9 cellular contexts compared by ENCODE assay signal in the genomic region with DNA sequence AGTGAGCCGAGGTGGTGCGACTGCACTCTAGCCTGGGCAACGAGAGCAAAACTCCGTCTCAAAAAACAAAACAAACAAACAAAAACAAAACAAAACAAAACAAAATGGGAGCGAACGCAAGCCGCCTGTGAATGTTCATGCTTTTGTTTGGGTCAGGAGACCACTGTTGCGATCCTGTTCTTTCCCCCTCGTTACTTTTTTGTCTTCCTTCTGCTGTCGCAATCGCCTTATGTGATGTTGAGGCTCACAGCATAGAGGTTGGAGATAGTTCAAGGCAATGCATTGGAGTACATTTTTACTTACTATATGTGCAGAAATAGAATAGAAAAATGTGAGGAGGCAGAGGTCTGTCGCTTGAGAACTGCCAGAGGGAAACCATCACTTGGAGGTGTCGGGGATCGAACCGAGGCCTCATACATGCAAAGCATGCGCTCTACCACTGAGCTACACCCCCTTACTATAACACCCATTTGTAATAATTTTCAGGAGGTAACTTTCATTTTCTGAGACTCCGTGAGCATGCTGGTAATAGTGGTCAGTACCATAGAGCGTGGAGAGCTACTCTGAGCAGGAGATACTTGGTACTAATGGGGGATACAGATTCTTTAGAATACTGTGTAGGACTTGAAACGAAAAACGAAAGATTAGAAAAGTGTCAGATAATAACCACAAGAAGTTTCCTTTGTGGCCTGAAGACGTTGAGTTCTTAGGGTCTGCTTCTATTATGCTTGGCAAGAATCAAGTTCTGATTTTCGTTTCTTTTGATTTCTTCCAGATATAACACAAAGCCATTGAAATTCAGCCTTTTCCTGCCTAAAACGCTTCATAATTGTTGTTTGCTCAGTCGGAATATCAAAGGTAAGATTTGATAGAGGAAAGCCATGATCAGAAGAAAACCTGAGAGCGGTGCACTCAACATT.
DNase-seq lines count a peak whose midpoint lies in the region; ATAC-seq, FAIRE-seq and TF ChIP-seq lines count a peak whose summit lies in the region.
"Had no signal": no experiment of that assay in that cellular context is flagged by ENCODE, and none has a peak within 500 bp of the region (broad histone marks: within the 10 kb centered on the region; RNA-seq: fewer than 3 reads in every experiment).

No MANE protein-coding gene starts in this region.

- intact Hi-C loops in heart left ventricle (cut with DNase I), result no loop called here

- H3K4me1 Mint-ChIP-seq in T-helper 2 cell treated with Interferon-gamma antibody and Interleukin-4, amounts not matched to agents 5 μg/mL and 100 μg/mL, for 36 hours (ENCODE audit: low read depth), result peaks cover 8% of the 10 kb centered on the region

- H3K4me3 ChIP-seq in iPS-20b (ENCODE audit: low read length) (peak overlapping the region; percentile 66), heart left ventricle (no peak overlapping the region)

- H3K4me3 Mint-ChIP-seq in T-helper 2 cell treated with Interferon-gamma antibody and Interleukin-4, amounts not matched to agents 5 μg/mL and 100 μg/mL, for 36 hours, result peak overlapping the region; percentile 18
- H3K4me3 Mint-ChIP-seq: activated CD4-positive, alpha-beta T cell treated with anti-CD3 and anti-CD28 coated beads, Interleukin-2, amount 10 ng/mL, durations not matched to agents 24 days and 14 days had no signal

- WGBS in heart left ventricle, 4 donors, result 35 to 38% (median 37%) methylated on average over 25 of the region's 25 CpGs

- peaks cover 65% of the 10 kb centered on the region for H3K27me3 Mint-ChIP-seq in T-helper 2 cell treated with Interferon-gamma antibody and Interleukin-4, amounts not matched to agents 5 μg/mL and 100 μg/mL, for 36 hours (ENCODE audit: low read depth)

- peak; percentile 29 for FAIRE-seq in GM18507 (lab: Jason Lieb, UNC)

- no peaks in the 10 kb centered on the region for H3K4me1 ChIP-seq in iPS-20b (ENCODE audit: insufficient read depth, low read length)
- H3K4me1 ChIP-seq in heart left ventricle, result no peaks in the 10 kb centered on the region

- no peaks in the 10 kb centered on the region for H3K9me3 ChIP-seq in iPS-20b (ENCODE audit: insufficient read depth, low read depth, low read length)
- H3K9me3 ChIP-seq in heart left ventricle, result no peaks in the 10 kb centered on the region

- ATAC-seq in heart left ventricle, result no peak

- no peak for TF ChIP-seq POLR2A in heart left ventricle (IDR thresholded peaks at IDR 0.05)

- no peak for DNase-seq in GM18507 (ENCODE audit: extremely low spot score, insufficient read length, low read depth)
- DNase-seq in HUDEP-2 (lab: John Stamatoyannopoulos, UW; ENCODE audit: unreplicated experiment in 76 of 76), result peak in 71 of 76 experiments; percentile 34 to 95 (median 78)
- DNase-seq in T-helper 2 cell treated with Interferon-gamma antibody and Interleukin-4, amounts not matched to agents 5 μg/mL and 100 μg/mL, for 36 hours (ENCODE audit: low spot score), result no peak
- no peak for DNase-seq in C1 segment of cervical spinal cord (lab: John Stamatoyannopoulos, UW)
- no peak for DNase-seq in heart left ventricle
- DNase-seq in NCI-H187 treated with DMSO at 0.1 percent for 48 hours (lab: John Stamatoyannopoulos, UW), result no peak
- no peak for DNase-seq in activated CD4-positive, alpha-beta T cell treated with anti-CD3 and anti-CD28 coated beads, Interleukin-2, amount 50 U/mL, for 1 hour
- DNase-seq: activated CD4-positive, alpha-beta T cell treated with anti-CD3 and anti-CD28 coated beads, Interleukin-2, amount 10 ng/mL, durations not matched to agents 24 days and 14 days had no signal

- peaks cover 74% of the 10 kb centered on the region for H3K27me3 ChIP-seq in iPS-20b (ENCODE audit: insufficient read depth, low read length)
- peaks cover 0 to 89% (median 48%) of the 10 kb centered on the region in 9 donors for H3K27me3 ChIP-seq in heart left ventricle

- H3K36me3 Mint-ChIP-seq in T-helper 2 cell treated with Interferon-gamma antibody and Interleukin-4, amounts not matched to agents 5 μg/mL and 100 μg/mL, for 36 hours (ENCODE audit: low read depth), result no peaks in the 10 kb centered on the region

- H3K27ac Mint-ChIP-seq in T-helper 2 cell treated with Interferon-gamma antibody and Interleukin-4, amounts not matched to agents 5 μg/mL and 100 μg/mL, for 36 hours, result no peak overlapping the region
- H3K27ac Mint-ChIP-seq: activated CD4-positive, alpha-beta T cell treated with anti-CD3 and anti-CD28 coated beads, Interleukin-2, amount 10 ng/mL, durations not matched to agents 24 days and 14 days had no signal

- H3K27ac ChIP-seq in iPS-20b (ENCODE audit: low read length) (no peak overlapping the region), heart left ventricle (no peak overlapping the region)

- no peaks in the 10 kb centered on the region for H3K9me3 Mint-ChIP-seq in T-helper 2 cell treated with Interferon-gamma antibody and Interleukin-4, amounts not matched to agents 5 μg/mL and 100 μg/mL, for 36 hours

- no peak overlapping the region; the same call in 1 of the 2 replicates for H3K9ac ChIP-seq in iPS-20b (ENCODE audit: low read depth, low read length)

- no peaks in the 10 kb centered on the region for H3K36me3 ChIP-seq in iPS-20b (ENCODE audit: insufficient read depth, low read depth, low read length)
- H3K36me3 ChIP-seq in heart left ventricle, result no peaks in the 10 kb centered on the region

- no peak for TF ChIP-seq CTCF in heart left ventricle (IDR thresholded peaks at IDR 0.05)

Comparison
In these comparisons a context has a peak if more than half of its experiments do, and no peak if none do; other contexts are left out.
1. DNase-seq: peak in HUDEP-2 (71 of 76); none in GM18507 (single experiment), T-helper 2 cell treated with Interferon-gamma antibody and Interleukin-4, amounts not matched to agents 5 μg/mL and 100 μg/mL, for 36 hours (single experiment), C1 segment of cervical spinal cord (0 of 14), heart left ventricle (0 of 5), NCI-H187 treated with DMSO at 0.1 percent for 48 hours (single experiment) and activated CD4-positive, alpha-beta T cell treated with anti-CD3 and anti-CD28 coated beads, Interleukin-2, amount 50 U/mL, for 1 hour (single experiment).